In the genomic region with DNA sequence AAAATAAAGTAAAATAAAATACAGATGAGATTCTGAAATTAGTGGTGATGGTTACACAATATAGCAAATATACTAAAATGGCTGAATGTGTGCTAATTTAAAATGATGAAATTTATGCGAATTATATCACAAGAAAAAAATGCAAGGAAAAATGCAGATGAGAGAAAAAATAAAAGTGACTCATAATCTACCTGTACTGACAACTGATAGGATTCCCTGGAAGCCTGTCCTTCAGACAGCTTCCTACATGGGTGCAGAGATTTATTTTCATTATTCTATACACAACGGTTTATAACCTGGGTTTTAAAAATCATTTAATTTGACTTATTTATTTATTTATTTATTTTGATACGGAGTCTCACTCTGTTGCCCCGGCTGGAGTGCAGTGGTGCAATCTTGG, we compare ENCODE assay signal across 7 cellular contexts.
"Had no signal": no experiment of that assay in that cellular context is flagged by ENCODE, and none has a peak within 500 bp of the region (broad histone marks: within the 10 kb centered on the region; RNA-seq: fewer than 3 reads in every experiment).

No MANE protein-coding gene starts in this region.

- H3K27ac ChIP-seq: GM23248 had no signal

- H3K4me3 ChIP-seq: GM23248, HAP-1, K562 had no signal

- H3K4me3 Mint-ChIP-seq: HFFc6 had no signal

- ATAC-seq: HCT116 had no signal

- DNase-seq: GM23248, GOT3, HFFc6, IMR-90 had no signal

- H3K9me3 ChIP-seq: HAP-1 had no signal

- H3K36me3 ChIP-seq: HAP-1 had no signal

- H3K4me1 ChIP-seq: HAP-1 had no signal

- H3K27ac Mint-ChIP-seq: HFFc6 had no signal
